ENCODE assay signal across 1 cellular context in the genomic region with DNA sequence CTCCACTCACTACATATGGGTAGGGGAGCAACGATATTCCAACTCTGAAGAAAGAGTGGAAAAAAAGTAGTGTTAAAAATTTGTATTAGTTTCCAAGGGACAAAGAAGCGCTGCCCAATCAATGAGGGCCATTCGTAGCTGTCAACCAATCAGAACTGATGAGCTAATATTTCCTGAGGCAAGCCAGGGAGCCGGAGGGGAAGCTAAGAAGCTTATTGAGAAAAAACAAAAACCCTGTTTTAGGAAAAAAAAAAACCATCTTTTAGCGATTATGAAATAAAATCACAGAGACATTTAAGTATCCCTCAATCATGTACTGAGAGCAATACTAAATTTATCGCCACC.
TF ChIP-seq lines count a peak whose summit lies in the region.

No MANE protein-coding gene starts in this region.

TF ChIP-seq in IMR-90, 13 proteins besides CTCF, POLR2A, EP300 and RAD21:
- TF ChIP-seq BHLHE40 (IDR thresholded peaks at IDR 0.05; ENCODE audit: low read depth, low read length) (no peak), RCOR1 (IDR thresholded peaks at IDR 0.05; ENCODE audit: insufficient replicate concordance, low read length) (no peak), MAZ (IDR thresholded peaks at IDR 0.05; ENCODE audit: borderline replicate concordance, low read depth, low read length) (no peak), MXI1 (IDR thresholded peaks at IDR 0.05; ENCODE audit: borderline replicate concordance, low read depth, low read length) (no peak)
TF ChIP-seq in IMR-90: peak in this region for 0.
